7 cellular contexts compared by ENCODE assay signal in the genomic region with DNA sequence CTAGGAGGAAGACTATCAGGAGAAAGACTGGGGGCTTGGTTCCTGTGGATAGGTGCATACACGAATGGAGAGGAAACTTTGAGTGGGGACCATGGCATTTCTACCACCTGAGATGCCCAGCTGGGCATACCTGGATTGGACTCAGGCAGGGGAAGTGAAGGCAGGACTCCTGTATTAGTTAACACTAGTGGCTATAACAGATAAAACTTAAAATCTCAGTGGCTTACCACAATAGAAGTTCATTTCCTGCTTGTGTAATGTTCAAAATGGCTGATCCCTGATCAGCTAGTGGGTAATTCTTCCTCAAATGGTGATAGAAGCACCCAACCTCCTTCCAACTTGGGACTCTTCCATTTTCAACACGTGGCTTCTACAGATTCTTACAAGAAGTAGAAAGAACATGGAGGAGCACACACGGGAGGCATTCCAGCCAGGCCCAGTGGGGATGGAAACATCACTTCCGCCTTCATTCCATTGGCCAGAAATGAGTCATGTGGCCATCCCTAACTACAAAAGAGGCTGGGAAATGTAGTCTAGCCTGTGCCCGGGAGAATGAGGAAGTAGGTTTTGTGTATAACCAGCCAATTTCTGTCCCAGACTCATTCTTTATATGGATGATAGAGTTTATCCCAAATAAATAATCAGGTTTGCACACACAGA.
A peak's percentile ranks its signal among the peaks of the same experiment; 100 is the strongest.
DNase-seq lines count a peak whose midpoint lies in the region; ATAC-seq and TF ChIP-seq lines count a peak whose summit lies in the region.

No MANE protein-coding gene starts in this region.

- TF ChIP-seq RAD21 in SK-N-SH (IDR thresholded peaks at IDR 0.05; ENCODE audit: low read length), result no peak

- H3K4me2 ChIP-seq in SK-N-SH (peak overlapping the region; percentile 45; the same call in 1 of the 2 replicates), osteoblast (ENCODE audit: insufficient read depth, low read length) (peak overlapping the region; percentile 27)

- POLR2A ChIA-PET in SK-N-SH (lab: Yijun Ruan, JAX), result no interaction called here

- H3K79me2 ChIP-seq in SK-N-SH (ENCODE audit: insufficient read depth) (no peaks in the 10 kb centered on the region), osteoblast (ENCODE audit: insufficient read depth, low read length) (no peaks in the 10 kb centered on the region)

- TF ChIP-seq EP300 in SK-N-SH (IDR thresholded peaks at IDR 0.05; ENCODE audit: borderline replicate concordance in 1 of 2, low read depth in 1 of 2, low read length in 1 of 2), result no peak

- intact Hi-C loops in posterior vena cava (cut with DNase I), result no loop called here

- no peak for TF ChIP-seq CTCF in SK-N-SH (IDR thresholded peaks at IDR 0.05)
- no peak for TF ChIP-seq CTCF in osteoblast (IDR thresholded peaks at IDR 0.05; ENCODE audit: extremely low read depth, low read depth, low read length)

- no peaks in the 10 kb centered on the region for H3K9me2 ChIP-seq in SK-N-SH

- CTCF ChIA-PET in SK-N-SH (lab: Yijun Ruan, JAX), result interaction anchor here (0.6 to 4.6 kb wide), 106 partner anchors 10 to 1764 kb away, joined by 3 to 88 read pairs (median 4); partner anchors contain the start of gene NME2

- peak; percentile 88 for ATAC-seq in GM21367 (IDR thresholded peaks at IDR 0.05; ENCODE audit: unreplicated experiment)

- H3K36me3 ChIP-seq in SK-N-SH (replicated peaks in 1 of 2; ENCODE audit: control insufficient read depth in 1 of 2, insufficient read depth in 2 of 2, low read length in 1 of 2) (no peaks in the 10 kb centered on the region), osteoblast (ENCODE audit: insufficient read depth, low read length) (no peaks in the 10 kb centered on the region)

- H3K27me3 ChIP-seq in SK-N-SH (ENCODE audit: insufficient read depth) (no peaks in the 10 kb centered on the region), osteoblast (ENCODE audit: insufficient read depth, low read length) (no peaks in the 10 kb centered on the region)

- no peak overlapping the region for H3K9ac ChIP-seq in SK-N-SH

- H4K20me1 ChIP-seq in SK-N-SH (ENCODE audit: insufficient read depth) (no peaks in the 10 kb centered on the region), osteoblast (ENCODE audit: insufficient read depth, low read length) (no peaks in the 10 kb centered on the region)

- H3K27ac ChIP-seq in SK-N-SH (ENCODE audit: low read depth in 2 of 2, low read length in 1 of 2), result no peak overlapping the region
- H3K27ac ChIP-seq in osteoblast (ENCODE audit: low read depth, low read length), result no peak overlapping the region

- H3F3A ChIP-seq in SK-N-SH (replicated peaks; ENCODE audit: insufficient read depth), result no peaks in the 10 kb centered on the region

- 38% methylated on average over 5 of the region's 5 CpGs for WGBS in SK-N-SH (ENCODE audit: low lambda C conversion rate)

- H3K4me1 ChIP-seq in SK-N-SH (ENCODE audit: control insufficient read depth in 1 of 2, insufficient read depth in 2 of 2, low read depth in 1 of 2, low read length in 1 of 2), result peaks cover 0 to 16% of the 10 kb centered on the region in 2 experiments; a peak in 1 of 4 replicates
- no peaks in the 10 kb centered on the region for H3K4me1 ChIP-seq in osteoblast (ENCODE audit: insufficient read depth, low read length)

- H2AFZ ChIP-seq in SK-N-SH (ENCODE audit: low read depth) (peak overlapping the region; percentile 88), osteoblast (ENCODE audit: low read length) (peak overlapping the region; percentile 66)

- peak overlapping the region; percentile 10 to 14; a peak in 1 of 4 replicates for H3K4me3 ChIP-seq in SK-N-SH (ENCODE audit: low read depth in 2 of 2, low read length in 1 of 2)
- no peak overlapping the region for H3K4me3 ChIP-seq in osteoblast (ENCODE audit: insufficient read depth, low read length)

- DNase-seq in GM04503 (ENCODE audit: low read depth) (peak; percentile 21), HUDEP-2 (lab: John Stamatoyannopoulos, UW; ENCODE audit: unreplicated experiment in 76 of 76) (peak in 70 of 76 experiments; percentile 24 to 90 (median 63)), SK-N-SH (no peak), fibroblast of peridontal ligament (ENCODE audit: extremely low read depth) (peak; percentile 30), osteoblast (ENCODE audit: insufficient read length, low spot score, missing footprints) (no peak), posterior vena cava (ENCODE audit: low spot score) (no peak)

- H3K9me3 ChIP-seq in SK-N-SH (no peaks in the 10 kb centered on the region), osteoblast (ENCODE audit: low read depth, low read length) (no peaks in the 10 kb centered on the region)

TF ChIP-seq in SK-N-SH, 30 proteins besides CTCF, POLR2A, EP300 and RAD21:
- no peak for TF ChIP-seq FOSL2 (IDR thresholded peaks at IDR 0.05; ENCODE audit: borderline replicate concordance, low read depth)
- no peak for TF ChIP-seq SIN3A (IDR thresholded peaks at IDR 0.05; ENCODE audit: borderline replicate concordance, low read depth, low read length)
- no peak for TF ChIP-seq RCOR1 (IDR thresholded peaks at IDR 0.05; ENCODE audit: low read length)
- 0 out of 2 replicates have a peak, but pooled peaks have one; percentile 21 for TF ChIP-seq YY1 (IDR thresholded peaks at IDR 0.05; ENCODE audit: low read depth)
- no peak for TF ChIP-seq GATA2 (CRISPR knock-in tag; IDR thresholded peaks at IDR 0.05)
- no peak for TF ChIP-seq NFIC (IDR thresholded peaks at IDR 0.05; ENCODE audit: borderline replicate concordance)
- no peak for TF ChIP-seq GABPA (IDR thresholded peaks at IDR 0.05; ENCODE audit: low read depth)
- TF ChIP-seq, protein P1, sequence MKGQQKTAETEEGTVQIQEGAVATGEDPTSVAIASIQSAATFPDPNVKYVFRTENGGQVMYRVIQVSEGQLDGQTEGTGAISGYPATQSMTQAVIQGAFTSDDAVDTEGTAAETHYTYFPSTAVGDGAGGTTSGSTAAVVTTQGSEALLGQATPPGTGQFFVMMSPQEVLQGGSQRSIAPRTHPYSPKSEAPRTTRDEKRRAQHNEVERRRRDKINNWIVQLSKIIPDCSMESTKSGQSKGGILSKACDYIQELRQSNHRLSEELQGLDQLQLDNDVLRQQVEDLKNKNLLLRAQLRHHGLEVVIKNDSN (IDR thresholded peaks at IDR 0.05; ENCODE audit: borderline replicate concordance, low read depth), result peak; percentile 87
- no peak for TF ChIP-seq POLR2AphosphoS5 (IDR thresholded peaks at IDR 0.05; ENCODE audit: low read depth, low read length)
- TF ChIP-seq ZBTB33 (IDR thresholded peaks at IDR 0.05; ENCODE audit: borderline replicate concordance, low read depth), result no peak
- no peak for TF ChIP-seq USF2 (IDR thresholded peaks at IDR 0.05; ENCODE audit: borderline replicate concordance, low read depth, low read length)
- no peak for TF ChIP-seq CHD2 (IDR thresholded peaks at IDR 0.05; ENCODE audit: low read length, partially characterized antibody)
- no peak for TF ChIP-seq TAF1 (IDR thresholded peaks at IDR 0.05; ENCODE audit: borderline replicate concordance, low read depth, low read length)
- peak; percentile 77 for TF ChIP-seq ELF1 (IDR thresholded peaks at IDR 0.05)

Comparison
In these comparisons a context has a peak if more than half of its experiments do, and no peak if none do; other contexts are left out.
1. DNase-seq: peak in GM04503 (single experiment), HUDEP-2 (70 of 76) and fibroblast of peridontal ligament (single experiment); none in SK-N-SH (single experiment), osteoblast (single experiment) and posterior vena cava (single experiment).